ENCODE assay signal across 8 cellular contexts in the genomic region with DNA sequence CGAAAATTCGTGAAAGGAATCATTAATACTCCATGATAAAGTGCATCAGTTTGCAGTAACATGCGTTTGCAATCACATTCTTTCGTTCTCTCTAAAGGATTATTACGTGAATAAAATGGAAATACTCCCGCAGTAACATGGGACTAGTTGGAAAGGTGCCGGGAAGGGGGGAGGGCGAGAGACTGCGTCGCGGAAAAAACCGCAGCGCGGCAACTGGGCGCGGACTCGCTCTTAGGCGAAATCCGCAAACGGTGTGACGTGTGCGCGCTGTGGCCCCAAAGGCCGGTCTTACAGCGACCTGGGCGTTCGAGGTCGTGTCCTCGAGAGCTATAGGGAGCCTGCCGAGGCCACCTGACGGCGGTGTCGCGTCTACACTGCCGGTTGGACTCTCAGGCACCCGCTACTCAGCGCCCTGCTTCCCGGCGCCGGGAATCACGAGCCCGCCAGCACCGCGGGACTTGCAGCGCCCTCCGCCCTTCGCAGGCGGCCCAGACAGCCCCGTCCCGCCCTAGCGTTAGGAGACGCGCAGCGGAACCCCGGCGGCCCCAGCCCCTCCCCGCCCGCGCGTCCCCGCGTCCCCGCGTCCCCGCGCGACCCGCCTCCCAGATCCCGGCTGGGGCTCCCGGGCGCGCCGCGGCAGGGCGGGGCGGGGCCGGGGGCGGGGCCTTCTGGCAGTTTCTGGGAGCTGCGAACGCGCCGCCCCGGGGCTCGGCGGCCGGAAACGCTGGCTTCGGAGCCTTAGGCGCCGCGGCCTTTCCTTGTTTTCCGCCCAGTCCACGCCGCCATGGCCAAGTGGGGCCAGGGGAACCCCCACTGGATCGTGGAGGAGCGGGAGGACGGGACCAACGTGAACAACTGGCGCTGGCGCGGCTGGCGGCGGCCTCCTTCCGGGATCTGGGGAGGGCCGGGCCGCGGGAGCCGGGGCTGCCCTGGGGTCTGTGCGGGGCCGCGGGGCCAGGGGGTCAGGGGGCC. TPM values are rescaled to one million over a fixed set of nuclear protein-coding genes. Genes with fewer than 3 reads are reported as not detected.
DNase-seq lines count a peak whose midpoint lies in the region; ATAC-seq and TF ChIP-seq lines count a peak whose summit lies in the region.

No MANE protein-coding gene starts in this region.

- peak; percentile 89 to 94 (median 93) for DNase-seq in CD4-positive, alpha-beta memory T cell
- DNase-seq in NCI-H748 treated with DMSO at 0.1 percent for 48 hours (lab: John Stamatoyannopoulos, UW) (peak; percentile 53), dermis blood vessel endothelial cell (peak; percentile 95), right lobe of liver (peak; percentile 96 to 97 (median 96))
- peak; percentile 91 for DNase-seq in activated CD4-positive, alpha-beta T cell treated with anti-CD3 and anti-CD28 coated beads, Interleukin-2, amount 50 U/mL, for 4 hours
- peak; percentile 92 for DNase-seq in stimulated activated CD4-positive, alpha-beta T cell treated with anti-CD3 and anti-CD28 coated beads, Interleukin-4, amount 100 ng/mL, for 24 hours

- intact Hi-C loops in CD4-positive, alpha-beta memory T cell (cut with micrococcal nuclease), result loop anchor here (1.0 to 10.0 kb wide), 9 partner anchors 32 to 678 kb away; partner anchors contain the start of genes FAM161A, PAPOLG, PEX13 and REL
- intact Hi-C loops in right lobe of liver (cut with DNase I), result no loop called here

- POLR2A ChIA-PET in CD4-positive, alpha-beta memory T cell (lab: Charles Lee; ENCODE audit: partially characterized antibody), result interaction anchor here (0.8 to 4.0 kb wide), 21 partner anchors 8 to 587 kb away, joined by 3 to 67 read pairs (median 6); partner anchors contain the start of genes C2orf74, PEX13, PUS10 and REL

- peak overlapping the region; percentile 93 for H3K27ac ChIP-seq in CD4-positive, alpha-beta memory T cell (ENCODE audit: low read depth, low read length)
- H3K27ac ChIP-seq in right lobe of liver, result peak overlapping the region; percentile 99 to 100 (median 99)

- no peaks in the 10 kb centered on the region for H3K9me3 ChIP-seq in CD4-positive, alpha-beta memory T cell (ENCODE audit: control insufficient read depth in 1 of 2, low read length in 2 of 2)
- no peaks in the 10 kb centered on the region for H3K9me3 ChIP-seq in right lobe of liver

- no peaks in the 10 kb centered on the region for H3K9me3 Mint-ChIP-seq in CD4-positive, alpha-beta memory T cell

- peak overlapping the region; percentile 74 to 100 for H3K4me3 ChIP-seq in CD4-positive, alpha-beta memory T cell (ENCODE audit: low read length in 2 of 2)
- H3K4me3 ChIP-seq in right lobe of liver, result peak overlapping the region; percentile 71 to 86 (median 83)

- H3K27ac Mint-ChIP-seq in CD4-positive, alpha-beta memory T cell, result peak overlapping the region; percentile 88 to 96 (median 94)

- no peaks in the 10 kb centered on the region for H3K27me3 Mint-ChIP-seq in CD4-positive, alpha-beta memory T cell

- H3K27me3 ChIP-seq in CD4-positive, alpha-beta memory T cell (ENCODE audit: insufficient read depth, low read length), result no peaks in the 10 kb centered on the region
- no peaks in the 10 kb centered on the region for H3K27me3 ChIP-seq in right lobe of liver

- peak; percentile 94 for TF ChIP-seq POLR2A in right lobe of liver (IDR thresholded peaks at IDR 0.05)

- peak; percentile 78 for ATAC-seq in GM19438 (IDR thresholded peaks at IDR 0.05; ENCODE audit: low read depth, unreplicated experiment)
- peak; percentile 65 for ATAC-seq in HG03565 (IDR thresholded peaks at IDR 0.05; ENCODE audit: unreplicated experiment)
- peak; percentile 89 to 96 (median 92) for ATAC-seq in right lobe of liver

- H3K36me3 Mint-ChIP-seq in CD4-positive, alpha-beta memory T cell, result peaks cover 23 to 42% of the 10 kb centered on the region in 2 donors

- WGBS in right lobe of liver (ENCODE audit: insufficient coverage, low coverage, low lambda C conversion rate, missing lambda C conversion rate), result 0% methylated on average over 34 of the region's 111 CpGs

- CTCF ChIA-PET in CD4-positive, alpha-beta memory T cell (lab: Charles Lee; ENCODE audit: partially characterized antibody), result interaction anchor here (0.7 to 1.9 kb wide), 6 partner anchors 11 to 295 kb away, joined by 3 to 6 read pairs (median 4); partner anchors contain the start of gene PEX13

- peaks cover 14% of the 10 kb centered on the region for H3K36me3 ChIP-seq in CD4-positive, alpha-beta memory T cell (ENCODE audit: insufficient read depth, low read length)
- H3K36me3 ChIP-seq in right lobe of liver, result peaks cover 0 to 11% (median under 1%) of the 10 kb centered on the region in 4 donors

- peak overlapping the region; percentile 91 to 95 (median 93) for H3K4me3 Mint-ChIP-seq in CD4-positive, alpha-beta memory T cell

- peaks cover 39 to 56% (median 45%) of the 10 kb centered on the region in 4 donors for H3K4me1 Mint-ChIP-seq in CD4-positive, alpha-beta memory T cell

- peak in 1 of 4 donors; percentile 17 for TF ChIP-seq CTCF in right lobe of liver (IDR thresholded peaks at IDR 0.05)

- peaks cover 47% of the 10 kb centered on the region for H3K4me1 ChIP-seq in CD4-positive, alpha-beta memory T cell (ENCODE audit: insufficient read depth, low read length)
- peaks cover 0 to 28% (median 8%) of the 10 kb centered on the region in 4 donors for H3K4me1 ChIP-seq in right lobe of liver

RNA-seq across cellular contexts. Expression of gene C2orf74, which starts 15.1 kb away (rescaled TPM):
- total RNA-seq in CD4-positive, alpha-beta memory T cell, result 10 to 100 TPM; 18.3 to 19.3 TPM
- polyA plus RNA-seq in CD4-positive, alpha-beta memory T cell, result 10 to 100 TPM; 36.7 to 38.1 TPM
- total RNA-seq in dermis blood vessel endothelial cell (17.2 and 18.6 TPM in 2 replicates), right lobe of liver (10 to 100 TPM; 10.2 to 12.0 (median 10.6) TPM)

Comparison
In these comparisons a context has a peak if more than half of its experiments do, and no peak if none do; other contexts are left out.
1. Peak in every context shown above with its lines: DNase-seq, ATAC-seq, H3K4me3 ChIP-seq and H3K27ac ChIP-seq.